In genomic region chr9:137578518-137579258, GRCh38 we compare ENCODE assay signal across 1 cellular context.
A peak's percentile ranks its signal among the peaks of the same experiment; 100 is the strongest.
TF ChIP-seq lines count a peak whose summit lies in the region.

Gene DPH7, minus strand, starts transcription at chr9:137578925. Its CDS starts 148 bp downstream, at chr9:137578777.

TF ChIP-seq in H1, 55 proteins besides CTCF, POLR2A, EP300 and RAD21 (continued from another document):
- TF ChIP-seq BCL11A (IDR thresholded peaks at IDR 0.05; ENCODE audit: low read depth in 2 of 2, low read length in 2 of 2) = no peak
- peak; percentile 45; the same call in 1 of the 2 replicates for TF ChIP-seq SP1 (IDR thresholded peaks at IDR 0.05; ENCODE audit: low read depth, low read length)
- TF ChIP-seq CREB1 (IDR thresholded peaks at IDR 0.05) = peak; percentile 75
- TF ChIP-seq RFX5 (IDR thresholded peaks at IDR 0.05; ENCODE audit: borderline replicate concordance, low read depth, low read length) = no peak
- peak; percentile 65; the same call in 1 of the 2 replicates for TF ChIP-seq BACH1 (IDR thresholded peaks at IDR 0.05; ENCODE audit: low read length)
- peak; percentile 72 to 86; a peak in 1 of 4 replicates for TF ChIP-seq SIN3A (conservative IDR thresholded peaks at IDR 0.05 in 1 of 2, IDR thresholded peaks at IDR 0.05 in 1 of 2; ENCODE audit: low read depth in 1 of 2, low read length in 2 of 2)
- peak; percentile 37; the same call in 1 of the 2 replicates for TF ChIP-seq SP2 (IDR thresholded peaks at IDR 0.05; ENCODE audit: low read length)
- peak; percentile 65; the same call in 1 of the 2 replicates for TF ChIP-seq CHD2 (IDR thresholded peaks at IDR 0.05; ENCODE audit: low read length)
- TF ChIP-seq TAF1 (IDR thresholded peaks at IDR 0.05; ENCODE audit: low read depth, low read length) = peak; percentile 66; the same call in 1 of the 2 replicates
- TF ChIP-seq CTBP2 (IDR thresholded peaks at IDR 0.05; ENCODE audit: borderline replicate concordance, insufficient read depth, insufficient read length, low read length) = no peak
- TF ChIP-seq, protein P1, sequence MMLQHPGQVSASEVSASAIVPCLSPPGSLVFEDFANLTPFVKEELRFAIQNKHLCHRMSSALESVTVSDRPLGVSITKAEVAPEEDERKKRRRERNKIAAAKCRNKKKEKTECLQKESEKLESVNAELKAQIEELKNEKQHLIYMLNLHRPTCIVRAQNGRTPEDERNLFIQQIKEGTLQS (IDR thresholded peaks at IDR 0.05; ENCODE audit: insufficient read depth, low read depth, low read length) = 0 out of 2 replicates have a peak, but pooled peaks have one; percentile 8
- TF ChIP-seq RXRA (IDR thresholded peaks at IDR 0.05; ENCODE audit: insufficient read depth, low read depth, low read length) = no peak
- peak; percentile 35 for TF ChIP-seq KDM4A (IDR thresholded peaks at IDR 0.05; ENCODE audit: low read depth, low read length, severe bottlenecking)
- no peak for TF ChIP-seq CBX8 (IDR thresholded peaks at IDR 0.05; ENCODE audit: borderline replicate concordance, low read depth, low read length)
- peak; percentile 68 for TF ChIP-seq TBP (IDR thresholded peaks at IDR 0.05; ENCODE audit: low read depth, low read length)
- peak; percentile 97 for TF ChIP-seq GABPA (IDR thresholded peaks at IDR 0.05; ENCODE audit: borderline replicate concordance, insufficient read depth, low read length)
